In genomic region chr14:73713804-73714655, GRCh38 we compare ENCODE assay signal across 2 cellular contexts.
TF ChIP-seq lines count a peak whose summit lies in the region.

A gene with protein sequence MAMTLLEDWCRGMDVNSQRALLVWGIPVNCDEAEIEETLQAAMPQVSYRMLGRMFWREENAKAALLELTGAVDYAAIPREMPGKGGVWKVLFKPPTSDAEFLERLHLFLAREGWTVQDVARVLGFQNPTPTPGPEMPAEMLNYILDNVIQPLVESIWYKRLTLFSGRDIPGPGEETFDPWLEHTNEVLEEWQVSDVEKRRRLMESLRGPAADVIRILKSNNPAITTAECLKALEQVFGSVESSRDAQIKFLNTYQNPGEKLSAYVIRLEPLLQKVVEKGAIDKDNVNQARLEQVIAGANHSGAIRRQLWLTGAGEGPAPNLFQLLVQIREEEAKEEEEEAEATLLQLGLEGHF (minus strand): TSS chr14:73714384. CDS start chr14:73713639, 745 bp downstream.

TF ChIP-seq in A549, 52 proteins besides CTCF, POLR2A, EP300 and RAD21 (continued from another document):
- TF ChIP-seq ZNF302 (CRISPR knock-in tag; IDR thresholded peaks at IDR 0.05) (no peak), JUN (IDR thresholded peaks at IDR 0.05) (peak; percentile 71 to 91; a peak in 4 of 5 replicates), RCOR1 (IDR thresholded peaks at IDR 0.05; ENCODE audit: low read depth, low read length) (no peak), KDM1A (IDR thresholded peaks at IDR 0.05; ENCODE audit: low read depth) (no peak), ATOH8 (CRISPR knock-in tag; IDR thresholded peaks at IDR 0.05; ENCODE audit: low read depth) (no peak), MAZ (IDR thresholded peaks at IDR 0.05; ENCODE audit: borderline replicate concordance, low read depth, low read length) (0 out of 2 replicates have a peak, but pooled peaks have one; percentile 65), BHLHE40 (IDR thresholded peaks at IDR 0.05; ENCODE audit: low read depth, low read length) (no peak), EHMT2 (IDR thresholded peaks at IDR 0.05; ENCODE audit: low read depth) (no peak), JUNB (IDR thresholded peaks at IDR 0.05) (no peak), RFX5 (IDR thresholded peaks at IDR 0.05) (no peak), TFCP2L1 (CRISPR knock-in tag; IDR thresholded peaks at IDR 0.05) (peak; percentile 74; the same call in 1 of the 2 replicates), ESRRA (IDR thresholded peaks at IDR 0.05; ENCODE audit: borderline replicate concordance, low read length) (no peak), CHD2 (IDR thresholded peaks at IDR 0.05; ENCODE audit: low read length, partially characterized antibody) (no peak), SMC3 (IDR thresholded peaks at IDR 0.05) (no peak), FOXS1 (CRISPR knock-in tag; IDR thresholded peaks at IDR 0.05) (no peak), FOSL2 (IDR thresholded peaks at IDR 0.05) (no peak), FOSL2 (CRISPR knock-in tag; IDR thresholded peaks at IDR 0.05) (no peak), CBX2 (IDR thresholded peaks at IDR 0.05; ENCODE audit: borderline replicate concordance, low read depth) (no peak)
- TF ChIP-seq, protein P1, sequence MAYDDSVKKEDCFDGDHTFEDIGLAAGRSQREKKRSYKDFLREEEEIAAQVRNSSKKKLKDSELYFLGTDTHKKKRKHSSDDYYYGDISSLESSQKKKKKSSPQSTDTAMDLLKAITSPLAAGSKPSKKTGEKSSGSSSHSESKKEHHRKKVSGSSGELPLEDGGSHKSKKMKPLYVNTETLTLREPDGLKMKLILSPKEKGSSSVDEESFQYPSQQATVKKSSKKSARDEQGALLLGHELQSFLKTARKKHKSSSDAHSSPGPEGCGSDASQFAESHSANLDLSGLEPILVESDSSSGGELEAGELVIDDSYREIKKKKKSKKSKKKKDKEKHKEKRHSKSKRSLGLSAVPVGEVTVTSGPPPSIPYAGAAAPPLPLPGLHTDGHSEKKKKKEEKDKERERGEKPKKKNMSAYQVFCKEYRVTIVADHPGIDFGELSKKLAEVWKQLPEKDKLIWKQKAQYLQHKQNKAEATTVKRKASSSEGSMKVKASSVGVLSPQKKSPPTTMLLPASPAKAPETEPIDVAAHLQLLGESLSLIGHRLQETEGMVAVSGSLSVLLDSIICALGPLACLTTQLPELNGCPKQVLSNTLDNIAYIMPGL (CRISPR knock-in tag; IDR thresholded peaks at IDR 0.05; ENCODE audit: borderline replicate concordance), result no peak
- TF ChIP-seq, protein P2, sequence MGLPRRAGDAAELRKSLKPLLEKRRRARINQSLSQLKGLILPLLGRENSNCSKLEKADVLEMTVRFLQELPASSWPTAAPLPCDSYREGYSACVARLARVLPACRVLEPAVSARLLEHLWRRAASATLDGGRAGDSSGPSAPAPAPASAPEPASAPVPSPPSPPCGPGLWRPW (IDR thresholded peaks at IDR 0.05), result no peak
- TF ChIP-seq, protein P3, sequence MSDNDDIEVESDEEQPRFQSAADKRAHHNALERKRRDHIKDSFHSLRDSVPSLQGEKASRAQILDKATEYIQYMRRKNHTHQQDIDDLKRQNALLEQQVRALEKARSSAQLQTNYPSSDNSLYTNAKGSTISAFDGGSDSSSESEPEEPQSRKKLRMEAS (IDR thresholded peaks at IDR 0.05), result peak; percentile 76; the same call in 1 of the 2 replicates

TF ChIP-seq in WTC11, 78 proteins besides CTCF, POLR2A, EP300 and RAD21 (continued from another document and continues in another):
- TF ChIP-seq ZNF512 (CRISPR knock-in tag; IDR thresholded peaks at IDR 0.05; ENCODE audit: borderline replicate concordance) (no peak), AR (CRISPR knock-in tag; IDR thresholded peaks at IDR 0.05) (no peak), SMAD4 (CRISPR knock-in tag; IDR thresholded peaks at IDR 0.05) (no peak), ELF4 (CRISPR knock-in tag; IDR thresholded peaks at IDR 0.05; ENCODE audit: low read depth) (no peak), AFF4 (CRISPR knock-in tag; IDR thresholded peaks at IDR 0.05; ENCODE audit: borderline replicate concordance) (no peak), GRHL2 (CRISPR knock-in tag; IDR thresholded peaks at IDR 0.05; ENCODE audit: insufficient replicate concordance, severe bottlenecking) (no peak), NFE2L1 (CRISPR knock-in tag; IDR thresholded peaks at IDR 0.05) (0 out of 2 replicates have a peak, but pooled peaks have one; percentile 4), NFATC4 (CRISPR knock-in tag; IDR thresholded peaks at IDR 0.05) (no peak), ESRRA (CRISPR knock-in tag; IDR thresholded peaks at IDR 0.05; ENCODE audit: borderline replicate concordance) (peak; percentile 22; the same call in 1 of the 2 replicates), ZNF532 (CRISPR knock-in tag; IDR thresholded peaks at IDR 0.05; ENCODE audit: borderline replicate concordance) (no peak)
- TF ChIP-seq, protein P4, sequence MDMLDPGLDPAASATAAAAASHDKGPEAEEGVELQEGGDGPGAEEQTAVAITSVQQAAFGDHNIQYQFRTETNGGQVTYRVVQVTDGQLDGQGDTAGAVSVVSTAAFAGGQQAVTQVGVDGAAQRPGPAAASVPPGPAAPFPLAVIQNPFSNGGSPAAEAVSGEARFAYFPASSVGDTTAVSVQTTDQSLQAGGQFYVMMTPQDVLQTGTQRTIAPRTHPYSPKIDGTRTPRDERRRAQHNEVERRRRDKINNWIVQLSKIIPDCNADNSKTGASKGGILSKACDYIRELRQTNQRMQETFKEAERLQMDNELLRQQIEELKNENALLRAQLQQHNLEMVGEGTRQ (CRISPR knock-in tag; IDR thresholded peaks at IDR 0.05), result peak; percentile 62
- TF ChIP-seq, protein P5, sequence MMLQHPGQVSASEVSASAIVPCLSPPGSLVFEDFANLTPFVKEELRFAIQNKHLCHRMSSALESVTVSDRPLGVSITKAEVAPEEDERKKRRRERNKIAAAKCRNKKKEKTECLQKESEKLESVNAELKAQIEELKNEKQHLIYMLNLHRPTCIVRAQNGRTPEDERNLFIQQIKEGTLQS (CRISPR knock-in tag; conservative IDR thresholded peaks at IDR 0.05), result no peak
- TF ChIP-seq, protein P6, sequence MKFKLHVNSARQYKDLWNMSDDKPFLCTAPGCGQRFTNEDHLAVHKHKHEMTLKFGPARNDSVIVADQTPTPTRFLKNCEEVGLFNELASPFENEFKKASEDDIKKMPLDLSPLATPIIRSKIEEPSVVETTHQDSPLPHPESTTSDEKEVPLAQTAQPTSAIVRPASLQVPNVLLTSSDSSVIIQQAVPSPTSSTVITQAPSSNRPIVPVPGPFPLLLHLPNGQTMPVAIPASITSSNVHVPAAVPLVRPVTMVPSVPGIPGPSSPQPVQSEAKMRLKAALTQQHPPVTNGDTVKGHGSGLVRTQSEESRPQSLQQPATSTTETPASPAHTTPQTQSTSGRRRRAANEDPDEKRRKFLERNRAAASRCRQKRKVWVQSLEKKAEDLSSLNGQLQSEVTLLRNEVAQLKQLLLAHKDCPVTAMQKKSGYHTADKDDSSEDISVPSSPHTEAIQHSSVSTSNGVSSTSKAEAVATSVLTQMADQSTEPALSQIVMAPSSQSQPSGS (CRISPR knock-in tag; IDR thresholded peaks at IDR 0.05; ENCODE audit: borderline replicate concordance, low read depth), result no peak
- TF ChIP-seq, protein P1 (CRISPR knock-in tag; IDR thresholded peaks at IDR 0.05), result peak; percentile 64; the same call in 1 of the 2 replicates
- TF ChIP-seq, protein P7, sequence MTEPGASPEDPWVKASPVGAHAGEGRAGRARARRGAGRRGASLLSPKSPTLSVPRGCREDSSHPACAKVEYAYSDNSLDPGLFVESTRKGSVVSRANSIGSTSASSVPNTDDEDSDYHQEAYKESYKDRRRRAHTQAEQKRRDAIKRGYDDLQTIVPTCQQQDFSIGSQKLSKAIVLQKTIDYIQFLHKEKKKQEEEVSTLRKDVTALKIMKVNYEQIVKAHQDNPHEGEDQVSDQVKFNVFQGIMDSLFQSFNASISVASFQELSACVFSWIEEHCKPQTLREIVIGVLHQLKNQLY (CRISPR knock-in tag; IDR thresholded peaks at IDR 0.05), result no peak
- TF ChIP-seq, protein P3 (CRISPR knock-in tag; IDR thresholded peaks at IDR 0.05), result peak; percentile 92
